Comparison of ENCODE assay signal across 12 cellular contexts in genomic region chr1:224769987-224770693, GRCh38.
DNase-seq lines count a peak whose midpoint lies in the region; ATAC-seq and TF ChIP-seq lines count a peak whose summit lies in the region.
"Had no signal": no experiment of that assay in that cellular context is flagged by ENCODE, and none has a peak within 500 bp of the region (broad histone marks: within the 10 kb centered on the region; RNA-seq: fewer than 3 reads in every experiment).

No MANE protein-coding gene starts in this region.

- no peak for TF ChIP-seq CTCF in fibroblast of mammary gland (conservative IDR thresholded peaks at IDR 0.05; ENCODE audit: control insufficient read depth, insufficient read depth, low read depth, low read length)

- no peak overlapping the region for H3K4me3 ChIP-seq in fibroblast of mammary gland (ENCODE audit: control insufficient read depth, low read depth, low read length)

- ATAC-seq in HG02981 (IDR thresholded peaks at IDR 0.05; ENCODE audit: unreplicated experiment) (no peak), GM18519 (IDR thresholded peaks at IDR 0.05; ENCODE audit: low FRiP score, unreplicated experiment) (no peak)

- DNase-seq in ELR (ENCODE audit: low read depth) (peak; percentile 77), fibroblast of mammary gland (ENCODE audit: low read depth) (peak; percentile 69), renal cortical epithelial cell (ENCODE audit: low read depth) (peak; percentile 13), COR-L47 (lab: John Stamatoyannopoulos, UW) (no peak)
- DNase-seq: amygdala, endodermal cell, KG1, NCI-H2107, nephron progenitor cell had no signal

TF ChIP-seq in PFSK-1, 5 proteins besides CTCF, POLR2A, EP300 and RAD21:
- TF ChIP-seq SIN3A (IDR thresholded peaks at IDR 0.05; ENCODE audit: borderline replicate concordance, insufficient read depth, low read length) (peak; percentile 37; the same call in 1 of the 2 replicates), TAF1 (IDR thresholded peaks at IDR 0.05; ENCODE audit: borderline replicate concordance, insufficient read depth, low read length) (no peak), POLR2AphosphoS5 (IDR thresholded peaks at IDR 0.05; ENCODE audit: low read depth, low read length) (no peak), FOXP2 (optimal IDR thresholded peaks at IDR 0.05; ENCODE audit: borderline replicate concordance, extremely low read depth, extremely low read length, insufficient read depth) (peak; percentile 18)
- TF ChIP-seq, protein P1, sequence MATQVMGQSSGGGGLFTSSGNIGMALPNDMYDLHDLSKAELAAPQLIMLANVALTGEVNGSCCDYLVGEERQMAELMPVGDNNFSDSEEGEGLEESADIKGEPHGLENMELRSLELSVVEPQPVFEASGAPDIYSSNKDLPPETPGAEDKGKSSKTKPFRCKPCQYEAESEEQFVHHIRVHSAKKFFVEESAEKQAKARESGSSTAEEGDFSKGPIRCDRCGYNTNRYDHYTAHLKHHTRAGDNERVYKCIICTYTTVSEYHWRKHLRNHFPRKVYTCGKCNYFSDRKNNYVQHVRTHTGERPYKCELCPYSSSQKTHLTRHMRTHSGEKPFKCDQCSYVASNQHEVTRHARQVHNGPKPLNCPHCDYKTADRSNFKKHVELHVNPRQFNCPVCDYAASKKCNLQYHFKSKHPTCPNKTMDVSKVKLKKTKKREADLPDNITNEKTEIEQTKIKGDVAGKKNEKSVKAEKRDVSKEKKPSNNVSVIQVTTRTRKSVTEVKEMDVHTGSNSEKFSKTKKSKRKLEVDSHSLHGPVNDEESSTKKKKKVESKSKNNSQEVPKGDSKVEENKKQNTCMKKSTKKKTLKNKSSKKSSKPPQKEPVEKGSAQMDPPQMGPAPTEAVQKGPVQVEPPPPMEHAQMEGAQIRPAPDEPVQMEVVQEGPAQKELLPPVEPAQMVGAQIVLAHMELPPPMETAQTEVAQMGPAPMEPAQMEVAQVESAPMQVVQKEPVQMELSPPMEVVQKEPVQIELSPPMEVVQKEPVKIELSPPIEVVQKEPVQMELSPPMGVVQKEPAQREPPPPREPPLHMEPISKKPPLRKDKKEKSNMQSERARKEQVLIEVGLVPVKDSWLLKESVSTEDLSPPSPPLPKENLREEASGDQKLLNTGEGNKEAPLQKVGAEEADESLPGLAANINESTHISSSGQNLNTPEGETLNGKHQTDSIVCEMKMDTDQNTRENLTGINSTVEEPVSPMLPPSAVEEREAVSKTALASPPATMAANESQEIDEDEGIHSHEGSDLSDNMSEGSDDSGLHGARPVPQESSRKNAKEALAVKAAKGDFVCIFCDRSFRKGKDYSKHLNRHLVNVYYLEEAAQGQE (IDR thresholded peaks at IDR 0.05; ENCODE audit: insufficient read depth in 1 of 2, low read depth in 2 of 2, low read length in 2 of 2) = no peak
TF ChIP-seq in PFSK-1: peak in this region for 2.
